In genomic region chr15:70096215-70096974, GRCh38 we compare ENCODE assay signal across 8 cellular contexts. TPM values are rescaled to one million over a fixed set of nuclear protein-coding genes. Genes with fewer than 3 reads are reported as not detected.
DNase-seq lines count a peak whose midpoint lies in the region; ATAC-seq and TF ChIP-seq lines count a peak whose summit lies in the region.

No MANE protein-coding gene starts in this region.

- no peak for ATAC-seq in GM21786 (IDR thresholded peaks at IDR 0.05; ENCODE audit: unreplicated experiment)

- peak; percentile 21 for TF ChIP-seq CTCF in brain microvascular endothelial cell (IDR thresholded peaks at IDR 0.05; ENCODE audit: low read depth, low read length, missing control alignments)
- no peak for TF ChIP-seq CTCF in liver (IDR thresholded peaks at IDR 0.05; ENCODE audit: low read depth, low read length, missing input control)

- peak in 1 of 2 donors; percentile 12 for TF ChIP-seq RAD21 in liver (IDR thresholded peaks at IDR 0.05)

- H3K4me1 ChIP-seq in BLaER1 (peaks cover 65% of the 10 kb centered on the region), liver (ENCODE audit: control insufficient read depth in 4 of 4, insufficient read depth in 4 of 4, low read length in 3 of 4) (peaks cover 25 to 64% (median 49%) of the 10 kb centered on the region in 4 donors)

- H3K4me2 ChIP-seq in BLaER1 = peak overlapping the region; percentile 99

- POLR2A ChIA-PET in HEK293T (lab: Yijun Ruan, JAX) = interaction anchor here (0.7 to 6.9 kb wide), 3 partner anchors 15 to 162 kb away, joined by 3 to 108 read pairs (median 6); no protein-coding TSS in a partner anchor

- peaks cover 73% of the 10 kb centered on the region for H4K20me1 ChIP-seq in BLaER1

- no peak overlapping the region for H3K27ac ChIP-seq in BLaER1
- peak overlapping the region; percentile 61 for H3K27ac ChIP-seq in brain microvascular endothelial cell
- H3K27ac ChIP-seq in liver (ENCODE audit: low read depth in 1 of 2, low read length in 2 of 2) = peak overlapping the region; percentile 94 to 98

- H3K9ac ChIP-seq in BLaER1 (no peak overlapping the region), liver (ENCODE audit: low read depth in 1 of 2, low read length in 2 of 2) (peak overlapping the region; percentile 35 to 73)

- H3K4me3 ChIP-seq in BLaER1 = peak overlapping the region; percentile 62
- H3K4me3 ChIP-seq in brain microvascular endothelial cell (ENCODE audit: low read depth, low read length) = peak overlapping the region; percentile 83
- H3K4me3 ChIP-seq in liver (ENCODE audit: low read depth in 1 of 3, low read length in 3 of 3) = peak overlapping the region; percentile 85 to 94 (median 90)

- whole genome bisulfite sequencing in liver = 2% methylated on average over 61 of the region's 61 CpGs

- H3K36me3 ChIP-seq in BLaER1 = no peaks in the 10 kb centered on the region
- peaks cover 13% of the 10 kb centered on the region for H3K36me3 ChIP-seq in brain microvascular endothelial cell (replicated peaks)
- no peaks in the 10 kb centered on the region for H3K36me3 ChIP-seq in liver (ENCODE audit: control insufficient read depth in 4 of 4, insufficient read depth in 3 of 4, low read depth in 1 of 4, low read length in 3 of 4)

- DNase-seq in HEK293T (ENCODE audit: extremely low spot score) (no peak), T-helper 2 cell (peak; percentile 17 to 66 (median 45)), brain microvascular endothelial cell (peak; percentile 25), mesenteric fat pad (ENCODE audit: low spot score) (no peak)
- DNase-seq in stimulated activated CD4-positive, alpha-beta T cell treated with anti-CD3 and anti-CD28 coated beads, Interleukin-4, amount 100 ng/mL, for 4 hours = peak; percentile 60 to 72

- CTCF ChIA-PET in HEK293T (lab: Yijun Ruan, JAX) = interaction anchor here (0.7 to 0.8 kb wide), 2 partner anchors 44 to 344 kb away, joined by 3 read pairs; no protein-coding TSS in a partner anchor

- H3K9me3 ChIP-seq in BLaER1 (no peaks in the 10 kb centered on the region), liver (ENCODE audit: control insufficient read depth in 4 of 4, low read length in 3 of 4) (no peaks in the 10 kb centered on the region)

- H3K27me3 ChIP-seq in BLaER1 = peaks cover 98% of the 10 kb centered on the region
- H3K27me3 ChIP-seq in brain microvascular endothelial cell (replicated peaks) = no peaks in the 10 kb centered on the region
- H3K27me3 ChIP-seq in liver (ENCODE audit: control insufficient read depth in 4 of 4, insufficient read depth in 4 of 4, low read length in 3 of 4) = no peaks in the 10 kb centered on the region

- in situ Hi-C loops in brain microvascular endothelial cell (cut with HindIII; ENCODE audit: low pct_ligation_motif_present, low sequenced_read_pairs) = no loop called here

TF ChIP-seq in HEK293T, 16 proteins besides CTCF, POLR2A, EP300 and RAD21:
- TF ChIP-seq HDGF (IDR thresholded peaks at IDR 0.05; ENCODE audit: borderline replicate concordance) (no peak), ELF4 (IDR thresholded peaks at IDR 0.05) (no peak), TARDBP (IDR thresholded peaks at IDR 0.05) (no peak), FOXK2 (IDR thresholded peaks at IDR 0.05) (no peak), PKNOX1 (IDR thresholded peaks at IDR 0.05) (peak; percentile 45; the same call in 1 of the 2 replicates)

TF ChIP-seq in liver, 16 proteins besides CTCF, POLR2A, EP300 and RAD21:
- TF ChIP-seq HNF4A (conservative IDR thresholded peaks at IDR 0.05) = no peak
- no peak for TF ChIP-seq FOXA2 (IDR thresholded peaks at IDR 0.05)
- no peak for TF ChIP-seq JUND (IDR thresholded peaks at IDR 0.05)
- TF ChIP-seq YY1 (IDR thresholded peaks at IDR 0.05) = no peak
- peak in 1 of 2 donors; percentile 29 for TF ChIP-seq EGR1 (IDR thresholded peaks at IDR 0.05; ENCODE audit: low read depth in 2 of 2)
- no peak for TF ChIP-seq FOXA1 (IDR thresholded peaks at IDR 0.05)

RNA-seq across cellular contexts. Expression of gene TLE3, which starts 1.3 kb away (rescaled TPM):
- total RNA-seq in liver (10 to 100 TPM in 1 of 2 donors, 1 to 10 TPM in 1; 8.5 to 13.7 TPM), mesenteric fat pad (52.5 TPM)
- 1 to 10 TPM; 1.2 to 8.5 TPM for polyA plus RNA-seq in liver

Comparison
In these comparisons a context has a peak if more than half of its experiments do, and no peak if none do; other contexts are left out.
1. DNase-seq: peak in T-helper 2 cell (5 of 5), brain microvascular endothelial cell (single experiment) and stimulated activated CD4-positive, alpha-beta T cell treated with anti-CD3 and anti-CD28 coated beads, Interleukin-4, amount 100 ng/mL, for 4 hours (2 of 2); none in HEK293T (single experiment) and mesenteric fat pad (single experiment).
2. Peak in every context shown above with its lines, with median percentiles within 50 percentile points of each other: H3K4me3 ChIP-seq.